ENCODE assay signal across 1 cellular context in the genomic region with DNA sequence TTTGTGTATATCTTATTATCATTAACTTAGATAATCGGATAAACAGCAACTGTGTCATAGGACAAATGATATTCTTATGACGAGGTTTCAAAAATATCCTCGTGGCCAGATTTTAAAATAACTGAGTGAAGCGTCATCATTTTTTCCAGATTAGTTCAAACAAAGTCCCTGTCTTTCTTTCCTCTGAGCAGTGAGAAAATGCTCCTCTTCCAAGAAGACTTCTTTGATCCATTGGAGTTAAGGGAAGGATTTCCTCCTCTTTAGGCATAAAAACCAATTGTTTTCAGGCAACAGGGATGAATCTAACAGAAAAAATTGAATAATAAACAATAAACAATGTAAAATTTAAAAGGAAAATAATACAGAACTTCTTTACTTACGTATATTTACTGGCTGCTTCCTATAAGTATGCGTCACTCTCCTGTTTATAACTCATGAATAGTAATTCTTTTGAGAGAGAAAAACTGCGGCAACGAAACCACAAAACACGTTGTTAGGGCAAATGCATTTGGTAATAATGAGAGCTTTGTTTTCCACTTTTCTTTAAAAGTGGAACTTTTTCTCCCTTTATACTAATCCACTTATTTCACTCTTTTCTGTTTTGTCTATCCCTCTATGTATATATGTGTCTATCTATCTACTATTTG.
TF ChIP-seq lines count a peak whose summit lies in the region.

No MANE protein-coding gene starts in this region.

TF ChIP-seq in H1, 55 proteins besides CTCF, POLR2A, EP300 and RAD21 (continued from another document):
- no peak for TF ChIP-seq EGR1 (IDR thresholded peaks at IDR 0.05; ENCODE audit: borderline replicate concordance, low read depth, low read length)
- TF ChIP-seq EZH2 (IDR thresholded peaks at IDR 0.05; ENCODE audit: low read depth, low read length, severe bottlenecking): no peak
- TF ChIP-seq RBBP5 (IDR thresholded peaks at IDR 0.05; ENCODE audit: borderline replicate concordance, low read depth, low read length): no peak
- TF ChIP-seq KDM5A (IDR thresholded peaks at IDR 0.05; ENCODE audit: low read length): no peak
- no peak for TF ChIP-seq FOSL1 (IDR thresholded peaks at IDR 0.05; ENCODE audit: insufficient read depth, low read depth, low read length)
